8 cellular contexts compared by ENCODE assay signal in the genomic region with DNA sequence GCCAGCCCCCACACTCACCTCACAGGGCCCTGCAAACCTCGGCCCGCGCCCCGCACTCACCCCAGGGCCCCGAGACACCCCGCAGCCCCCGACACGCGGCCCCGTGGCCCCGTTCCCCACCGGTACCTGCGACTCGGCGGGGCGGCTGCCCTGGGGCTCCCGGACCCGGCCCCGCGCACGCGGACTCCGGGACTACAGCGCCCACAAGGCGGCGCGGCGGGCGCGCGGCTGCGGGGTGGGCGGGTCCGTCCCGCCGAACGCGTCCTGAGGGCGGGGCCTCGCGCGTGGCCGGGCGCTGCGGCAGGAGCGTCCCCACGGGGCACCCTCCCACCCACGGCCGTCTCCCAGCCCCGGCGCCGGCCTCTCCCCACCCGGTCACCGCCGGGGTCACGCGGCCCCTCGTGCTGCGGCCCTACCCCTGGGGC. TPM values are rescaled to one million over a fixed set of nuclear protein-coding genes. Genes with fewer than 3 reads are reported as not detected.
A peak's percentile ranks its signal among the peaks of the same experiment; 100 is the strongest.
DNase-seq lines count a peak whose midpoint lies in the region; ATAC-seq and TF ChIP-seq lines count a peak whose summit lies in the region.

A gene (minus strand): TSS at position 199 of the 425 bp plus-strand sequence. CDS start 4,481 bp downstream, outside the sequence.

- ATAC-seq in HG02885 (IDR thresholded peaks at IDR 0.05; ENCODE audit: poor library complexity, unreplicated experiment) = peak; percentile 73
- peak; percentile 84 to 89 for ATAC-seq in stimulated activated naive B cell treated with anti-CD40 and anti-IgM and Interleukin-4, amounts not matched to agents 10 μg/mL and 1 μg/mL and 100 μg/mL, for 72 hours (replicated peaks)

- H3K4me1 ChIP-seq in NT2/D1 (ENCODE audit: insufficient read depth, insufficient read length) (peaks cover 18% of the 10 kb centered on the region), esophagus squamous epithelium (peaks cover 11 to 25% (median 24%) of the 10 kb centered on the region in 3 donors), muscle layer of duodenum (ENCODE audit: control insufficient read depth in 1 of 2, insufficient read depth in 2 of 2, low read length in 2 of 2) (peaks cover 0 to 13% of the 10 kb centered on the region in 2 donors)

- peaks cover 0 to 5% of the 10 kb centered on the region in 2 donors for H3K36me3 Mint-ChIP-seq in stimulated activated naive B cell treated with anti-CD40 and anti-IgM and Interleukin-4, amounts not matched to agents 10 μg/mL and 1 μg/mL and 100 μg/mL, for 72 hours

- DNase-seq in NCI-H187 (lab: John Stamatoyannopoulos, UW) (peak; percentile 18 to 38), NCI-H187 treated with DMSO at 0.1 percent for 48 hours (lab: John Stamatoyannopoulos, UW) (no peak), NT2/D1 (ENCODE audit: low read depth, low spot score) (no peak), activated T-cell treated with anti-CD3 and anti-CD28 coated beads for 4 hours (peak; percentile 71), esophagus squamous epithelium (lab: John Stamatoyannopoulos, UW) (no peak)
- peak; percentile 61 for DNase-seq in stimulated activated naive B cell treated with anti-CD40 and anti-IgM and Interleukin-4, amounts not matched to agents 10 μg/mL and 1 μg/mL and 100 μg/mL, for 72 hours

- H3K27ac ChIP-seq in esophagus squamous epithelium = peak within 1 kb of the TSS; percentile 53 to 81 (median 74)
- no peak within 1 kb of the TSS for H3K27ac ChIP-seq in muscle layer of duodenum (ENCODE audit: low read length)

- peak in 1 of 4 donors; percentile 34 for TF ChIP-seq POLR2A in esophagus squamous epithelium (IDR thresholded peaks at IDR 0.05)

- peak within 1 kb of the TSS; percentile 77 for H3K27ac Mint-ChIP-seq in stimulated activated naive B cell treated with anti-CD40 and anti-IgM and Interleukin-4, amounts not matched to agents 10 μg/mL and 1 μg/mL and 100 μg/mL, for 72 hours

- no peaks in the 10 kb centered on the region for H3K9me3 Mint-ChIP-seq in stimulated activated naive B cell treated with anti-CD40 and anti-IgM and Interleukin-4, amounts not matched to agents 10 μg/mL and 1 μg/mL and 100 μg/mL, for 72 hours

- TF ChIP-seq CTCF in esophagus squamous epithelium (IDR thresholded peaks at IDR 0.05) = peak in 5 of 6 experiments; percentile 18 to 69 (median 65)

- H3K27me3 Mint-ChIP-seq in stimulated activated naive B cell treated with anti-CD40 and anti-IgM and Interleukin-4, amounts not matched to agents 10 μg/mL and 1 μg/mL and 100 μg/mL, for 72 hours = no peaks in the 10 kb centered on the region

- H3K9me3 ChIP-seq in NT2/D1 (ENCODE audit: insufficient read depth, low read length) (peaks cover 6% of the 10 kb centered on the region; the same call in 1 of the 2 replicates), esophagus squamous epithelium (no peaks in the 10 kb centered on the region), muscle layer of duodenum (ENCODE audit: control insufficient read depth in 1 of 2, low read length in 2 of 2) (no peaks in the 10 kb centered on the region)

- peaks cover 12% of the 10 kb centered on the region for H3K27me3 ChIP-seq in NT2/D1 (ENCODE audit: insufficient read depth, insufficient read length)
- H3K27me3 ChIP-seq in esophagus squamous epithelium = no peaks in the 10 kb centered on the region
- H3K27me3 ChIP-seq in muscle layer of duodenum (ENCODE audit: low read depth, low read length) = no peaks in the 10 kb centered on the region

- intact Hi-C loops in esophagus squamous epithelium (cut with DNase I) = no loop called here

- peak within 1 kb of the TSS; percentile 82 to 83 for H3K4me3 Mint-ChIP-seq in stimulated activated naive B cell treated with anti-CD40 and anti-IgM and Interleukin-4, amounts not matched to agents 10 μg/mL and 1 μg/mL and 100 μg/mL, for 72 hours

- H3K36me3 ChIP-seq in NT2/D1 (ENCODE audit: insufficient read depth, insufficient read length, low read length) (peaks cover 19% of the 10 kb centered on the region), esophagus squamous epithelium (no peaks in the 10 kb centered on the region), muscle layer of duodenum (ENCODE audit: control insufficient read depth in 1 of 2, insufficient read depth in 2 of 2, low read length in 2 of 2) (no peaks in the 10 kb centered on the region)

- peaks cover 21 to 37% of the 10 kb centered on the region in 2 donors for H3K4me1 Mint-ChIP-seq in stimulated activated naive B cell treated with anti-CD40 and anti-IgM and Interleukin-4, amounts not matched to agents 10 μg/mL and 1 μg/mL and 100 μg/mL, for 72 hours

- WGBS in esophagus squamous epithelium, 2 donors = no CpG with 5 or more reads among the region's 59 CpGs

- H3K9ac ChIP-seq in NT2/D1 (ENCODE audit: insufficient read length, low read depth) = peak within 1 kb of the TSS; percentile 87

- peak within 1 kb of the TSS; percentile 66 for H3K4me3 ChIP-seq in NT2/D1 (ENCODE audit: insufficient read length, low read depth)
- peak within 1 kb of the TSS; percentile 50 to 86 (median 68) for H3K4me3 ChIP-seq in esophagus squamous epithelium
- H3K4me3 ChIP-seq in muscle layer of duodenum (ENCODE audit: low read depth in 1 of 2, low read length in 2 of 2) = peak within 1 kb of the TSS; percentile 33 to 67

RNA-seq across cellular contexts. Expression of the gene that starts here (rescaled TPM):
- 1 to 10 TPM; 1.6 to 4.6 (median 2.9) TPM for total RNA-seq in esophagus squamous epithelium

Comparison
In these comparisons a context has a peak if more than half of its experiments do, and no peak if none do; other contexts are left out.
1. DNase-seq: peak in NCI-H187 (2 of 2), activated T-cell treated with anti-CD3 and anti-CD28 coated beads for 4 hours (single experiment) and stimulated activated naive B cell treated with anti-CD40 and anti-IgM and Interleukin-4, amounts not matched to agents 10 μg/mL and 1 μg/mL and 100 μg/mL, for 72 hours (single experiment); none in NCI-H187 treated with DMSO at 0.1 percent for 48 hours (single experiment), NT2/D1 (single experiment) and esophagus squamous epithelium (single experiment).
2. Peak in every context shown above with its lines, with median percentiles within 50 percentile points of each other: H3K4me3 ChIP-seq.